Comparison of ENCODE assay signal across 19 cellular contexts in genomic region chr4:128796934-128797333, GRCh38. TPM values are rescaled to one million over a fixed set of nuclear protein-coding genes. Genes with fewer than 3 reads are reported as not detected.
DNase-seq lines count a peak whose midpoint lies in the region; ATAC-seq and TF ChIP-seq lines count a peak whose summit lies in the region.
"Had no signal": no experiment of that assay in that cellular context is flagged by ENCODE, and none has a peak within 500 bp of the region (broad histone marks: within the 10 kb centered on the region; RNA-seq: fewer than 3 reads in every experiment).

No MANE protein-coding gene starts in this region.

- H3K4me1 ChIP-seq in SJCRH30 = no peaks in the 10 kb centered on the region
- H3K4me1 ChIP-seq: BLaER1 treated with 17β-estradiol and CSF1 and Interleukin-3, amounts not matched to agents 10 nM and 100 nM had no signal

- no peaks in the 10 kb centered on the region for H3K36me3 ChIP-seq in MG63
- no peaks in the 10 kb centered on the region for H3K36me3 ChIP-seq in SJCRH30
- H3K36me3 ChIP-seq: BLaER1 treated with 17β-estradiol and CSF1 and Interleukin-3, amounts not matched to agents 10 nM and 100 nM had no signal

- no peak overlapping the region for H3K27ac ChIP-seq in SJCRH30
- H3K27ac ChIP-seq: BLaER1 treated with 17β-estradiol and CSF1 and Interleukin-3, amounts not matched to agents 10 nM and 100 nM; HL-60; SK-N-MC had no signal

- DNase-seq in ELR (ENCODE audit: low read depth) = peak; percentile 36
- peak; percentile 20 for DNase-seq in MG63
- DNase-seq in epithelial cell of esophagus (ENCODE audit: low read depth) = peak; percentile 82
- peak; percentile 64 for DNase-seq in retinal pigment epithelial cell (ENCODE audit: low read depth)
- DNase-seq in SJCRH30 = no peak
- no peak for DNase-seq in stimulated activated CD4-positive, alpha-beta T cell treated with anti-CD3 and anti-CD28 coated beads, Interleukin-15, amount 100 ng/mL, for 24 hours
- DNase-seq: Kasumi-1; NCI-H1436; NCI-H2029 treated with DMSO at 0.1 percent for 48 hours; NCI-H524; NK-92 treated with Interleukin-12 subunit alpha and Interleukin-12 subunit beta, amount 100 ng/mL, for 24 hours; OCI-M1; T-cell had no signal

- no peak overlapping the region for H3K4me3 ChIP-seq in MG63
- H3K4me3 ChIP-seq in epithelial cell of esophagus (ENCODE audit: low read length) = no peak overlapping the region
- no peak overlapping the region for H3K4me3 ChIP-seq in retinal pigment epithelial cell (ENCODE audit: low read length)
- H3K4me3 ChIP-seq in SJCRH30 = no peak overlapping the region
- H3K4me3 ChIP-seq: BLaER1 treated with 17β-estradiol and CSF1 and Interleukin-3, amounts not matched to agents 10 nM and 100 nM; GM12878; SK-N-MC had no signal

- H3K27me3 ChIP-seq in MG63 (no peaks in the 10 kb centered on the region), SJCRH30 (no peaks in the 10 kb centered on the region)
- H3K27me3 ChIP-seq: BLaER1 treated with 17β-estradiol and CSF1 and Interleukin-3, amounts not matched to agents 10 nM and 100 nM had no signal

- TF ChIP-seq CTCF in epithelial cell of esophagus (IDR thresholded peaks at IDR 0.05; ENCODE audit: insufficient read depth, low read depth, low read length, missing control alignments) (no peak), retinal pigment epithelial cell (conservative IDR thresholded peaks at IDR 0.05; ENCODE audit: low read depth, low read length) (no peak)

- ATAC-seq in HG03159 (IDR thresholded peaks at IDR 0.05; ENCODE audit: unreplicated experiment) (no peak), HG02610 (IDR thresholded peaks at IDR 0.05; ENCODE audit: unreplicated experiment) (no peak)
- ATAC-seq: GM12878, T-cell had no signal

- H3K9me3 ChIP-seq in MG63 (no peaks in the 10 kb centered on the region), SJCRH30 (replicated peaks) (no peaks in the 10 kb centered on the region)
- H3K9me3 ChIP-seq: BLaER1 treated with 17β-estradiol and CSF1 and Interleukin-3, amounts not matched to agents 10 nM and 100 nM had no signal

RNA-seq across cellular contexts. Expression of gene JADE1, which starts 12.6 kb away (rescaled TPM):
- 15.5 and 16.4 TPM in 2 replicates for total RNA-seq in MG63 (2014; rRNA removed; shearing (Covaris generic); ENCODE audit: low replicate concordance)
- 23.2 and 27.5 TPM in 2 replicates for total RNA-seq in SJCRH30 (2014; rRNA removed; shearing (Covaris generic))

Comparison
In these comparisons a context has a peak if more than half of its experiments do, and no peak if none do; other contexts are left out.
1. DNase-seq: peak in ELR (single experiment), MG63 (single experiment), epithelial cell of esophagus (single experiment) and retinal pigment epithelial cell (single experiment); none in SJCRH30 (0 of 2) and stimulated activated CD4-positive, alpha-beta T cell treated with anti-CD3 and anti-CD28 coated beads, Interleukin-15, amount 100 ng/mL, for 24 hours (single experiment).